ENCODE assay signal across 10 cellular contexts in genomic region chr22:19522190-19522880, GRCh38. TPM values are rescaled to one million over a fixed set of nuclear protein-coding genes. Genes with fewer than 3 reads are reported as not detected.
A peak's percentile ranks its signal among the peaks of the same experiment; 100 is the strongest.
DNase-seq lines count a peak whose midpoint lies in the region; ATAC-seq and TF ChIP-seq lines count a peak whose summit lies in the region.
"Had no signal": no experiment of that assay in that cellular context is flagged by ENCODE, and none has a peak within 500 bp of the region (broad histone marks: within the 10 kb centered on the region; RNA-seq: fewer than 3 reads in every experiment).

No MANE protein-coding gene starts in this region.

- 56% methylated on average over 2 of the region's 16 CpGs; no CpG with 5 or more reads in 1 of the 2 donors for WGBS in gastroesophageal sphincter (ENCODE audit: low coverage in 1 of 2), 2 donors

- no peak overlapping the region for H3K27ac Mint-ChIP-seq in activated CD4-positive, alpha-beta memory T cell treated with anti-CD3 and anti-CD28 coated beads for 36 hours

- TF ChIP-seq POLR2A in gastroesophageal sphincter (IDR thresholded peaks at IDR 0.05), result no peak

- ATAC-seq in gastroesophageal sphincter (no peak), HG03432 (IDR thresholded peaks at IDR 0.05; ENCODE audit: unreplicated experiment) (no peak), GM18502 (IDR thresholded peaks at IDR 0.05; ENCODE audit: poor library complexity, unreplicated experiment) (no peak)

- H3K36me3 ChIP-seq in HUES48 (ENCODE audit: control insufficient read depth, insufficient read depth, low read length), result peaks cover 20% of the 10 kb centered on the region
- no peaks in the 10 kb centered on the region for H3K36me3 ChIP-seq in gastroesophageal sphincter

- H3K9me3 Mint-ChIP-seq in activated CD4-positive, alpha-beta memory T cell treated with anti-CD3 and anti-CD28 coated beads for 36 hours, result no peaks in the 10 kb centered on the region
- H3K9me3 Mint-ChIP-seq: central memory CD8-positive, alpha-beta T cell; naive B cell had no signal

- H3K4me3 ChIP-seq in HUES48 (ENCODE audit: low read depth, low read length) (peak overlapping the region; percentile 63; the same call in 1 of the 2 replicates), gastroesophageal sphincter (peak overlapping the region; percentile 18 to 48), skeletal muscle cell (ENCODE audit: low read depth, low read length) (peak overlapping the region; percentile 41)

- H3K27ac ChIP-seq in HUES48 (ENCODE audit: low read depth, low read length) (no peak overlapping the region), gastroesophageal sphincter (peak overlapping the region in 3 of 4 donors; percentile 68 to 71 (median 70))

- H3K4me3 Mint-ChIP-seq in activated CD4-positive, alpha-beta memory T cell treated with anti-CD3 and anti-CD28 coated beads for 36 hours, result no peak overlapping the region

- H3K27me3 Mint-ChIP-seq in activated CD4-positive, alpha-beta memory T cell treated with anti-CD3 and anti-CD28 coated beads for 36 hours, result peaks cover 30% of the 10 kb centered on the region

- intact Hi-C loops in activated CD4-positive, alpha-beta memory T cell treated with anti-CD3 and anti-CD28 coated beads for 36 hours (cut with micrococcal nuclease), result loop anchor here (5.0 kb wide), 1 partner anchor 110 kb away; no protein-coding TSS in a partner anchor

- CTCF ChIA-PET in activated CD4-positive, alpha-beta memory T cell treated with anti-CD3 and anti-CD28 coated beads for 36 hours (lab: Charles Lee), result interaction anchor here (1.5 kb wide), 1 partner anchor 108 kb away, joined by 8 read pairs; no protein-coding TSS in a partner anchor

- H3K9ac ChIP-seq in HUES48 (ENCODE audit: low read depth, low read length), result no peak overlapping the region

- H3K4me1 ChIP-seq in HUES48 (ENCODE audit: control insufficient read depth, insufficient read depth, low read length) (no peaks in the 10 kb centered on the region; the same call in 1 of the 2 replicates), gastroesophageal sphincter (peaks cover 0 to 22% (median 0%) of the 10 kb centered on the region in 3 donors)

- POLR2A ChIA-PET in activated CD4-positive, alpha-beta memory T cell treated with anti-CD3 and anti-CD28 coated beads for 36 hours (lab: Charles Lee), result interaction anchor here (0.6 to 1.6 kb wide), 3 partner anchors 20 to 43 kb away, joined by 3 to 5 read pairs (median 3); partner anchors contain the start of gene CDC45

- H3K27me3 ChIP-seq in HUES48 (ENCODE audit: control insufficient read depth, insufficient read depth, low read length) (peaks cover 47% of the 10 kb centered on the region), gastroesophageal sphincter (peaks cover 59% of the 10 kb centered on the region)

- TF ChIP-seq EP300 in gastroesophageal sphincter (IDR thresholded peaks at IDR 0.05), result no peak

- TF ChIP-seq CTCF in gastroesophageal sphincter (IDR thresholded peaks at IDR 0.05), result no peak

- H3K36me3 Mint-ChIP-seq in activated CD4-positive, alpha-beta memory T cell treated with anti-CD3 and anti-CD28 coated beads for 36 hours, result peaks cover 17% of the 10 kb centered on the region
- H3K36me3 Mint-ChIP-seq: naive B cell had no signal

- DNase-seq in NCI-H2196 treated with DMSO at 0.1 percent for 48 hours (lab: John Stamatoyannopoulos, UW; ENCODE audit: unreplicated experiment), result peak; percentile 12
- DNase-seq in skeletal muscle cell (ENCODE audit: low read depth), result no peak
- no peak for DNase-seq in activated CD4-positive, alpha-beta memory T cell treated with anti-CD3 and anti-CD28 coated beads for 36 hours
- DNase-seq in occipital lobe (lab: John Stamatoyannopoulos, UW), result no peak
- DNase-seq: naive B cell had no signal

- H3K9me3 ChIP-seq in HUES48 (ENCODE audit: control insufficient read depth, insufficient read depth, low read length) (no peaks in the 10 kb centered on the region), gastroesophageal sphincter (no peaks in the 10 kb centered on the region)

- peaks cover 17% of the 10 kb centered on the region for H3K4me1 Mint-ChIP-seq in activated CD4-positive, alpha-beta memory T cell treated with anti-CD3 and anti-CD28 coated beads for 36 hours (ENCODE audit: low read depth)

RNA-seq across cellular contexts. Expression of gene CLDN5, which starts 1.9 kb away (rescaled TPM):
- total RNA-seq in gastroesophageal sphincter (100 to 1,000 TPM in 2 of 4 donors, 10 to 100 TPM in 2; 29.6 to 149 (median 93.3) TPM), occipital lobe (83.8 TPM)
- total RNA-seq in activated CD4-positive, alpha-beta memory T cell treated with anti-CD3 and anti-CD28 coated beads for 36 hours, result under 1 TPM; 0.17 to 0.31 TPM

RNA-seq across cellular contexts. Expression of gene CDC45, which starts 42.6 kb away (rescaled TPM):
- 1 to 10 TPM in 1 of 4 donors, not detected in 3; 2.1 TPM for total RNA-seq in gastroesophageal sphincter
- 100 to 1,000 TPM; 122 to 130 TPM for total RNA-seq in activated CD4-positive, alpha-beta memory T cell treated with anti-CD3 and anti-CD28 coated beads for 36 hours
- 1.4 TPM for total RNA-seq in occipital lobe

RNA-seq across cellular contexts. Expression of gene UFD1, which starts 43.3 kb away (rescaled TPM):
- total RNA-seq in gastroesophageal sphincter, result 10 to 100 TPM; 22.7 to 56.2 (median 38.2) TPM
- 10 to 100 TPM; 85.3 to 91.1 TPM for total RNA-seq in activated CD4-positive, alpha-beta memory T cell treated with anti-CD3 and anti-CD28 coated beads for 36 hours
- 22.3 TPM for total RNA-seq in occipital lobe

Comparison
In these comparisons a context has a peak if more than half of its experiments do, and no peak if none do; other contexts are left out.
1. RNA of gene CLDN5, which starts 1.9 kb away (total RNA-seq): 29.6 to 149 TPM in gastroesophageal sphincter and 83.8 TPM in occipital lobe (single experiment); 0.17 to 0.31 TPM in activated CD4-positive, alpha-beta memory T cell treated with anti-CD3 and anti-CD28 coated beads for 36 hours; every median in the first group is over 10 times any median in the second.
2. RNA of gene CDC45, which starts 42.6 kb away (total RNA-seq): 122 to 130 TPM in activated CD4-positive, alpha-beta memory T cell treated with anti-CD3 and anti-CD28 coated beads for 36 hours; 1.4 TPM in occipital lobe (single experiment) and 2.1 TPM in gastroesophageal sphincter; every median in the first group is over 10 times any median in the second.
3. Peak in every context shown above with its lines, with median percentiles within 50 percentile points of each other: H3K4me3 ChIP-seq.